15 cellular contexts compared by ENCODE assay signal in genomic region chr2:172198361-172198760, GRCh38.
A peak's percentile ranks its signal among the peaks of the same experiment; 100 is the strongest.
DNase-seq lines count a peak whose midpoint lies in the region; ATAC-seq and TF ChIP-seq lines count a peak whose summit lies in the region.
"Had no signal": no experiment of that assay in that cellular context is flagged by ENCODE, and none has a peak within 500 bp of the region (broad histone marks: within the 10 kb centered on the region; RNA-seq: fewer than 3 reads in every experiment).

No MANE protein-coding gene starts in this region.

- peak overlapping the region in 10 of 11 experiments; percentile 29 to 57 (median 48); a peak in 16 of 22 replicates for H3K4me2 ChIP-seq in BLaER1 treated with 17β-estradiol and CSF1 and Interleukin-3, amounts not matched to agents 10 nM and 100 nM
- H3K4me2 ChIP-seq in smooth muscle cell = no peak overlapping the region

- TF ChIP-seq CTCF in MCF 10A (IDR thresholded peaks at IDR 0.05; ENCODE audit: unreplicated experiment) = no peak
- TF ChIP-seq CTCF in esophagus squamous epithelium (IDR thresholded peaks at IDR 0.05) = no peak
- TF ChIP-seq CTCF in smooth muscle cell (IDR thresholded peaks at IDR 0.05; ENCODE audit: borderline replicate concordance, insufficient read depth, poor library complexity, severe bottlenecking) = no peak
- no peak for TF ChIP-seq CTCF in GM13976 (IDR thresholded peaks at IDR 0.05; ENCODE audit: borderline replicate concordance, control extremely low read depth, extremely low read depth, insufficient read depth, missing control alignments)

- H4K20me1 ChIP-seq in BLaER1 treated with 17β-estradiol and CSF1 and Interleukin-3, amounts not matched to agents 10 nM and 100 nM = no peaks in the 10 kb centered on the region
- no peaks in the 10 kb centered on the region for H4K20me1 ChIP-seq in smooth muscle cell (ENCODE audit: low read depth)

- no peaks in the 10 kb centered on the region for H3F3A ChIP-seq in smooth muscle cell (ENCODE audit: low read depth)

- POLR2A ChIA-PET in MCF 10A (lab: Yijun Ruan, JAX) = interaction anchor here (1.2 to 2.5 kb wide), 7 partner anchors 10 to 244 kb away, joined by 5 to 34 read pairs (median 8); no protein-coding TSS in a partner anchor

- peaks cover 38 to 54% (median 49%) of the 10 kb centered on the region in 11 experiments for H3K9me3 ChIP-seq in BLaER1 treated with 17β-estradiol and CSF1 and Interleukin-3, amounts not matched to agents 10 nM and 100 nM (replicated peaks in 1 of 11)
- H3K9me3 ChIP-seq in esophagus squamous epithelium (peaks cover 0 to 27% (median 21%) of the 10 kb centered on the region in 3 donors), smooth muscle cell (replicated peaks; ENCODE audit: low read depth) (no peaks in the 10 kb centered on the region)

- CTCF ChIA-PET in MCF 10A (lab: Yijun Ruan, JAX) = interaction anchor here (0.6 to 1.9 kb wide), 5 partner anchors 10 to 267 kb away, joined by 3 to 9 read pairs (median 5); no protein-coding TSS in a partner anchor

- H3K36me3 Mint-ChIP-seq in MCF 10A (ENCODE audit: insufficient read depth, unreplicated experiment) = peaks cover 14% of the 10 kb centered on the region

- no peak for ATAC-seq in HG03439 (IDR thresholded peaks at IDR 0.05; ENCODE audit: unreplicated experiment)
- no peak for ATAC-seq in GM19463 (IDR thresholded peaks at IDR 0.05; ENCODE audit: unreplicated experiment)
- no peak for ATAC-seq in GM19395 (IDR thresholded peaks at IDR 0.05; ENCODE audit: unreplicated experiment)
- ATAC-seq: K562 had no signal

- H3K9me3 Mint-ChIP-seq in MCF 10A (ENCODE audit: unreplicated experiment) = peaks cover 11% of the 10 kb centered on the region

- in situ Hi-C loops in GM13976 (cut with MboI; ENCODE audit: low sequenced_read_pairs, unreplicated experiment) = no loop called here

- no peak overlapping the region for H3K4me3 Mint-ChIP-seq in MCF 10A (ENCODE audit: unreplicated experiment)
- H3K4me3 Mint-ChIP-seq: CD4-positive, alpha-beta T cell; H9 had no signal

- no peak overlapping the region for H3K4me3 ChIP-seq in BLaER1 treated with 17β-estradiol and CSF1 and Interleukin-3, amounts not matched to agents 10 nM and 100 nM
- H3K4me3 ChIP-seq in esophagus squamous epithelium (no peak overlapping the region), smooth muscle cell (no peak overlapping the region)
- H3K4me3 ChIP-seq: K562 had no signal

- peak overlapping the region in 5 of 11 experiments; percentile 16 to 62 (median 53); a peak in 5 of 22 replicates for H3K27ac ChIP-seq in BLaER1 treated with 17β-estradiol and CSF1 and Interleukin-3, amounts not matched to agents 10 nM and 100 nM
- H3K27ac ChIP-seq in esophagus squamous epithelium = peak overlapping the region in 3 of 4 donors; percentile 66 to 81 (median 81)
- peak overlapping the region; percentile 41 for H3K27ac ChIP-seq in smooth muscle cell (ENCODE audit: low read depth)

- peak overlapping the region; percentile 96 for H3K27ac Mint-ChIP-seq in MCF 10A (ENCODE audit: low read depth, unreplicated experiment)
- H3K27ac Mint-ChIP-seq: CD4-positive, alpha-beta T cell; H9 had no signal

- H2AFZ ChIP-seq in smooth muscle cell (ENCODE audit: low read depth) = no peak overlapping the region

- no TSS peak for BruUV-seq in MCF 10A (replicated peaks; lab: Mats Ljungman, UMichigan)

- H3K36me3 ChIP-seq in BLaER1 treated with 17β-estradiol and CSF1 and Interleukin-3, amounts not matched to agents 10 nM and 100 nM = peaks cover 0 to 5% (median 0%) of the 10 kb centered on the region in 11 experiments; a peak in 1 of 22 replicates
- H3K36me3 ChIP-seq in esophagus squamous epithelium = no peaks in the 10 kb centered on the region
- H3K36me3 ChIP-seq in smooth muscle cell (ENCODE audit: low read depth) = no peaks in the 10 kb centered on the region

- H3K27me3 ChIP-seq in BLaER1 treated with 17β-estradiol and CSF1 and Interleukin-3, amounts not matched to agents 10 nM and 100 nM = no peaks in the 10 kb centered on the region
- H3K27me3 ChIP-seq in esophagus squamous epithelium (no peaks in the 10 kb centered on the region), smooth muscle cell (ENCODE audit: low read depth) (no peaks in the 10 kb centered on the region)

- no peaks in the 10 kb centered on the region for H3K79me2 ChIP-seq in smooth muscle cell (ENCODE audit: low read depth)

- no peak overlapping the region; a peak in 1 of 22 replicates for H3K9ac ChIP-seq in BLaER1 treated with 17β-estradiol and CSF1 and Interleukin-3, amounts not matched to agents 10 nM and 100 nM
- H3K9ac ChIP-seq in smooth muscle cell (ENCODE audit: low read depth) = no peak overlapping the region

- no peak for TF ChIP-seq POLR2A in esophagus squamous epithelium (IDR thresholded peaks at IDR 0.05)

- H3K27me3 Mint-ChIP-seq in MCF 10A (ENCODE audit: insufficient read depth, unreplicated experiment) = no peaks in the 10 kb centered on the region

- 36 to 52% methylated on average over 4 of the region's 4 CpGs for WGBS in esophagus squamous epithelium, 2 donors
- 74% methylated on average over 4 of the region's 4 CpGs for WGBS in smooth muscle cell (ENCODE audit: low lambda C conversion rate)

- no peak for DNase-seq in MCF 10A (ENCODE audit: unreplicated experiment)
- no peak for DNase-seq in esophagus squamous epithelium (lab: John Stamatoyannopoulos, UW)
- no peak for DNase-seq in smooth muscle cell (lab: John Stamatoyannopoulos, UW; ENCODE audit: unreplicated experiment)
- no peak for DNase-seq in GM13976 (ENCODE audit: low spot score)
- DNase-seq: 8988T; C1 segment of cervical spinal cord; Caco-2; CD4-positive, alpha-beta T cell; H9; IMR-90 had no signal

- intact Hi-C loops in MCF 10A (cut with micrococcal nuclease) = no loop called here
- intact Hi-C loops in esophagus squamous epithelium (cut with DNase I) = no loop called here

- H3K4me1 ChIP-seq in BLaER1 treated with 17β-estradiol and CSF1 and Interleukin-3, amounts not matched to agents 10 nM and 100 nM = peaks cover 13 to 34% (median 21%) of the 10 kb centered on the region in 10 experiments
- peaks cover 11 to 43% (median 14%) of the 10 kb centered on the region in 3 donors for H3K4me1 ChIP-seq in esophagus squamous epithelium
- H3K4me1 ChIP-seq in smooth muscle cell (ENCODE audit: low read depth) = no peaks in the 10 kb centered on the region

- H3K4me1 Mint-ChIP-seq in MCF 10A (ENCODE audit: insufficient read depth, unreplicated experiment) = peaks cover 27% of the 10 kb centered on the region
- H3K4me1 Mint-ChIP-seq: H9 had no signal
